ENCODE assay signal across 10 cellular contexts in genomic region chr2:9972621-9973445, GRCh38. TPM values are rescaled to one million over a fixed set of nuclear protein-coding genes. Genes with fewer than 3 reads are reported as not detected.
DNase-seq lines count a peak whose midpoint lies in the region; ATAC-seq and TF ChIP-seq lines count a peak whose summit lies in the region.
"Had no signal": no experiment of that assay in that cellular context is flagged by ENCODE, and none has a peak within 500 bp of the region (broad histone marks: within the 10 kb centered on the region; RNA-seq: fewer than 3 reads in every experiment).

No MANE protein-coding gene starts in this region.

- no peak overlapping the region for H3K4me3 ChIP-seq in epithelial cell of esophagus (ENCODE audit: low read length)

- ATAC-seq in omental fat pad (ENCODE audit: low FRiP score) (peak; percentile 76), GM21529 (IDR thresholded peaks at IDR 0.05; ENCODE audit: unreplicated experiment) (no peak)

- TF ChIP-seq CTCF in AG09319 (IDR thresholded peaks at IDR 0.05; ENCODE audit: low read depth, low read length) (no peak), epithelial cell of esophagus (IDR thresholded peaks at IDR 0.05; ENCODE audit: insufficient read depth, low read depth, low read length, missing control alignments) (no peak), omental fat pad (IDR thresholded peaks at IDR 0.05) (no peak)

- DNase-seq in AG09319 (ENCODE audit: extremely low read depth, low read depth) (peak; percentile 38), M059J (ENCODE audit: low read depth) (peak; percentile 50), epithelial cell of esophagus (ENCODE audit: low read depth) (peak; percentile 89), omental fat pad (ENCODE audit: low spot score) (no peak), glomerular visceral epithelial cell (ENCODE audit: extremely low spot score) (no peak), DMS 273 treated with DMSO at 0.1 percent for 48 hours (lab: John Stamatoyannopoulos, UW) (no peak), NCI-H1694 treated with DMSO at 0.1 percent for 48 hours (lab: John Stamatoyannopoulos, UW) (no peak)
- DNase-seq: islet precursor cell, WERI-Rb-1 had no signal

RNA-seq across cellular contexts. Expression of gene GRHL1, which starts 21.3 kb away (rescaled TPM):
- 3.2 and 5.7 TPM in 2 replicates for total RNA-seq in M059J (2014; rRNA removed; shearing (Covaris generic))
- total RNA-seq in omental fat pad = 10 to 100 TPM in 1 of 4 donors, 1 to 10 TPM in 2, under 1 TPM in 1; 0.95 to 15.1 (median 5.1) TPM

Comparison
In these comparisons a context has a peak if more than half of its experiments do, and no peak if none do; other contexts are left out.
1. DNase-seq: peak in AG09319 (single experiment), M059J (single experiment) and epithelial cell of esophagus (single experiment); none in omental fat pad (single experiment), glomerular visceral epithelial cell (single experiment), DMS 273 treated with DMSO at 0.1 percent for 48 hours (single experiment) and NCI-H1694 treated with DMSO at 0.1 percent for 48 hours (single experiment).